1 cellular context compared by ENCODE assay signal in the genomic region with DNA sequence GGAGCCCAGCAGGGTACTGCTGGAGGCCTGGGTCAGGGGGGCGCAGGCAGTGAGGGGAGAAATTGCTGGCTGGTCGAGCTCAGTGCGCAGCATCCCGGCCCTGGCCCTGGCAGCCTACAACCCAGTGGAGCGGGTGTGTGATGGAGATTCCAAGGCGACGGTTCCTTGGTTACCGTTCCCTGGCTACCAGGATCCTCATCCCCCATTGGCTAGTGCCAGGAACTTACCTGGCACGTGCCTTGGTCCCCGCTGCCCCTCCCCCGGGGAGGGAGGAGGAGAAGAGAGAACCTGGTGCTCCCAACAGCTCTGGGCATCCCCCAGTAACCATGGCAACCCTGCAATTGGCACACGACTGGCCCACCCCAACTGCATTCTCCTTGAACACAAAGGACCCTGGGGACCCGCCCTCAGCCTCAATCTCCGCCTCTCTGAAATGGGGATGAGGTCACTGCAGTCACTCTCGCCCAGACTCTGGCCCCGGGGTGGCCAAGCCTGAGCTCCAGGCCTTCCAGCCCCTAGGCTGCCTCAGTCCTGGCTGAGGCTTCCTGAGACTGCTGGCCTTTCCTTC.
A peak's percentile ranks its signal among the peaks of the same experiment; 100 is the strongest.
TF ChIP-seq lines count a peak whose summit lies in the region.

No MANE protein-coding gene starts in this region.

TF ChIP-seq in H1, 55 proteins besides CTCF, POLR2A, EP300 and RAD21 (continued from another document):
- TF ChIP-seq KDM1A (IDR thresholded peaks at IDR 0.05; ENCODE audit: borderline replicate concordance, low read length) (peak; percentile 56; the same call in 1 of the 2 replicates), TBP (IDR thresholded peaks at IDR 0.05; ENCODE audit: low read depth, low read length) (peak; percentile 28; the same call in 1 of the 2 replicates), SP2 (IDR thresholded peaks at IDR 0.05; ENCODE audit: low read length) (no peak), GTF2F1 (IDR thresholded peaks at IDR 0.05; ENCODE audit: borderline replicate concordance, low read depth, low read length) (no peak), TAF7 (optimal IDR thresholded peaks at IDR 0.05; ENCODE audit: borderline replicate concordance, low read depth, low read length) (no peak), SP4 (IDR thresholded peaks at IDR 0.05; ENCODE audit: low read length) (no peak), CBX8 (IDR thresholded peaks at IDR 0.05; ENCODE audit: borderline replicate concordance, low read depth, low read length) (no peak), GABPA (IDR thresholded peaks at IDR 0.05; ENCODE audit: borderline replicate concordance, insufficient read depth, low read length) (no peak), NRF1 (IDR thresholded peaks at IDR 0.05; ENCODE audit: low read depth, low read length) (no peak), ZNF274 (IDR thresholded peaks at IDR 0.05; ENCODE audit: borderline replicate concordance, extremely low read depth, low read length) (no peak), PHF8 (conservative IDR thresholded peaks at IDR 0.05; ENCODE audit: low read depth, low read length) (no peak), TCF12 (IDR thresholded peaks at IDR 0.05; ENCODE audit: low read depth, low read length) (no peak), SIN3A (conservative IDR thresholded peaks at IDR 0.05 in 1 of 2, IDR thresholded peaks at IDR 0.05 in 1 of 2; ENCODE audit: low read depth in 1 of 2, low read length in 2 of 2) (peak; percentile 4 to 66; a peak in 1 of 4 replicates), CREB1 (IDR thresholded peaks at IDR 0.05) (no peak), RXRA (IDR thresholded peaks at IDR 0.05; ENCODE audit: insufficient read depth, low read depth, low read length) (no peak), KDM4A (IDR thresholded peaks at IDR 0.05; ENCODE audit: low read depth, low read length, severe bottlenecking) (no peak), POLR2AphosphoS5 (IDR thresholded peaks at IDR 0.05; ENCODE audit: low read depth, low read length) (peak; percentile 69), SRF (IDR thresholded peaks at IDR 0.05; ENCODE audit: low read depth, low read length) (no peak), RNF2 (IDR thresholded peaks at IDR 0.05; ENCODE audit: borderline replicate concordance, low read depth, low read length, missing control alignments, poor library complexity, severe bottlenecking) (no peak), SAP30 (IDR thresholded peaks at IDR 0.05; ENCODE audit: insufficient read depth, insufficient replicate concordance, low read length) (no peak), BRCA1 (IDR thresholded peaks at IDR 0.05; ENCODE audit: low read depth, low read length) (no peak), USF2 (IDR thresholded peaks at IDR 0.05; ENCODE audit: low read length) (0 out of 2 replicates have a peak, but pooled peaks have one; percentile 12), CHD2 (IDR thresholded peaks at IDR 0.05; ENCODE audit: low read length) (no peak), RFX5 (IDR thresholded peaks at IDR 0.05; ENCODE audit: borderline replicate concordance, low read depth, low read length) (no peak), CTBP2 (IDR thresholded peaks at IDR 0.05; ENCODE audit: borderline replicate concordance, insufficient read depth, insufficient read length, low read length) (no peak), SIRT6 (IDR thresholded peaks at IDR 0.05; ENCODE audit: low read length) (no peak), BCL11A (IDR thresholded peaks at IDR 0.05; ENCODE audit: low read depth in 2 of 2, low read length in 2 of 2) (no peak), CEBPB (IDR thresholded peaks at IDR 0.05; ENCODE audit: low read depth, low read length) (no peak), BACH1 (IDR thresholded peaks at IDR 0.05; ENCODE audit: low read length) (no peak), NANOG (IDR thresholded peaks at IDR 0.05; ENCODE audit: insufficient read depth, low read depth, low read length, poor library complexity, severe bottlenecking) (no peak), CHD1 (IDR thresholded peaks at IDR 0.05; ENCODE audit: low read depth, low read length) (no peak), CBX5 (IDR thresholded peaks at IDR 0.05; ENCODE audit: low read depth, low read length) (no peak), ATF2 (IDR thresholded peaks at IDR 0.05; ENCODE audit: low read length) (peak; percentile 80; the same call in 1 of the 2 replicates), JUND (IDR thresholded peaks at IDR 0.05; ENCODE audit: low read length) (peak; percentile 55; the same call in 1 of the 2 replicates), EZH2 (IDR thresholded peaks at IDR 0.05; ENCODE audit: low read depth, low read length, severe bottlenecking) (no peak), RBBP5 (IDR thresholded peaks at IDR 0.05; ENCODE audit: borderline replicate concordance, low read depth, low read length) (no peak), HDAC2 (IDR thresholded peaks at IDR 0.05; ENCODE audit: borderline replicate concordance in 1 of 2, low read depth in 2 of 2, low read length in 2 of 2) (no peak), POU5F1 (IDR thresholded peaks at IDR 0.05; ENCODE audit: low read depth, low read length) (no peak)
- TF ChIP-seq, protein P1, sequence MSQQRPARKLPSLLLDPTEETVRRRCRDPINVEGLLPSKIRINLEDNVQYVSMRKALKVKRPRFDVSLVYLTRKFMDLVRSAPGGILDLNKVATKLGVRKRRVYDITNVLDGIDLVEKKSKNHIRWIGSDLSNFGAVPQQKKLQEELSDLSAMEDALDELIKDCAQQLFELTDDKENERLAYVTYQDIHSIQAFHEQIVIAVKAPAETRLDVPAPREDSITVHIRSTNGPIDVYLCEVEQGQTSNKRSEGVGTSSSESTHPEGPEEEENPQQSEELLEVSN (IDR thresholded peaks at IDR 0.05) = no peak
